25 cellular contexts compared by ENCODE assay signal in the genomic region with DNA sequence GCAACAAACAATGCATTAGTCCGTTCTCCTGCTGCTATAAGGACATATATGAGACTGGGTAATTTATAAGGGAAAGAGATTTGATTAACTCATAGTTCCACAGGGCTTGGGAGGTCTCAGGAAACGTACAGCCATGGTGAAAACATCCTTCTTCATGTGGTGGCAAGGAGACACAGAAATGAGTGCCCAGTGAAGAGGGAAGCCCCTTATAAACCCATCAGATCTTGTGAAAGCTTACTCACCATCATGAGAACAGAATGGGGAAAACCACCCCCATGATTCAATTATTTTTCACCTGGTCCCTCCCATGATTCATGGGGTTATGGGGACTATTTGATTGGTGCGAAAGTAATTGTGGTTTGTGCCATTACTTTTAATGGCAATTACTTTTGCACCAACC.
"Had no signal": no experiment of that assay in that cellular context is flagged by ENCODE, and none has a peak within 500 bp of the region (broad histone marks: within the 10 kb centered on the region; RNA-seq: fewer than 3 reads in every experiment).

No MANE protein-coding gene starts in this region.

- H3K4me1 Mint-ChIP-seq: immature natural killer cell; naive B cell; naive thymus-derived CD8-positive, alpha-beta T cell had no signal

- H3K27me3 ChIP-seq: dorsolateral prefrontal cortex, esophagus muscularis mucosa, foreskin keratinocyte, gastroesophageal sphincter, heart left ventricle, hepatocyte, left lung had no signal

- H3K27ac Mint-ChIP-seq: immature natural killer cell; mesothelial cell of epicardium; naive B cell; naive thymus-derived CD8-positive, alpha-beta T cell had no signal

- H3K4me1 ChIP-seq: esophagus muscularis mucosa, foreskin keratinocyte, gastroesophageal sphincter, left lung, lower lobe of right lung had no signal

- H3K4me2 ChIP-seq: hepatocyte had no signal

- FAIRE-seq: endothelial cell of umbilical vein, frontal cortex, kidney had no signal

- H3K36me3 Mint-ChIP-seq: immature natural killer cell; mesothelial cell of epicardium; naive B cell; naive thymus-derived CD8-positive, alpha-beta T cell had no signal

- H2AFZ ChIP-seq: hepatocyte had no signal

- H3K27me3 Mint-ChIP-seq: naive B cell; naive thymus-derived CD8-positive, alpha-beta T cell had no signal

- H3K36me3 ChIP-seq: esophagus muscularis mucosa, gastroesophageal sphincter, heart left ventricle, left lung, lower lobe of right lung had no signal

- H3K9me3 ChIP-seq: esophagus muscularis mucosa, gastroesophageal sphincter, heart left ventricle, lower lobe of right lung, mucosa of descending colon had no signal

- H3K4me3 ChIP-seq: coronary artery, dorsolateral prefrontal cortex, esophagus muscularis mucosa, gastroesophageal sphincter, heart left ventricle, hepatocyte, left lung, lower lobe of right lung, mucosa of descending colon had no signal

- H3K79me2 ChIP-seq: hepatocyte had no signal

- H3K4me3 Mint-ChIP-seq: immature natural killer cell; mesothelial cell of epicardium; naive B cell; naive thymus-derived CD8-positive, alpha-beta T cell had no signal

- H3K27ac ChIP-seq: coronary artery, dorsolateral prefrontal cortex, esophagus muscularis mucosa, foreskin keratinocyte, gastroesophageal sphincter, heart left ventricle, hepatocyte, left lung, lower lobe of right lung had no signal

- DNase-seq: dermis blood vessel endothelial cell; dorsolateral prefrontal cortex; effector CD4-positive, alpha-beta T cell; effector memory CD4-positive, alpha-beta T cell; foreskin keratinocyte; heart left ventricle; hypothalamus; immature natural killer cell; islet precursor cell; kidney; left cardiac atrium; left lung; left ventricle myocardium superior; lower lobe of right lung; mesenchymal stem cell; mucosa of descending colon; naive B cell; naive thymus-derived CD8-positive, alpha-beta T cell had no signal

- ATAC-seq: foreskin keratinocyte; gastroesophageal sphincter; heart left ventricle; left cardiac atrium; left lung; left ventricle myocardium superior; lower lobe of right lung; mucosa of descending colon; naive thymus-derived CD8-positive, alpha-beta T cell had no signal
